In genomic region chr15:73753250-73754130, GRCh38 we compare ENCODE assay signal across 11 cellular contexts. TPM values are rescaled to one million over a fixed set of nuclear protein-coding genes. Genes with fewer than 3 reads are reported as not detected.
DNase-seq lines count a peak whose midpoint lies in the region; ATAC-seq and TF ChIP-seq lines count a peak whose summit lies in the region.
"Had no signal": no experiment of that assay in that cellular context is flagged by ENCODE, and none has a peak within 500 bp of the region (broad histone marks: within the 10 kb centered on the region; RNA-seq: fewer than 3 reads in every experiment).

A gene with protein sequence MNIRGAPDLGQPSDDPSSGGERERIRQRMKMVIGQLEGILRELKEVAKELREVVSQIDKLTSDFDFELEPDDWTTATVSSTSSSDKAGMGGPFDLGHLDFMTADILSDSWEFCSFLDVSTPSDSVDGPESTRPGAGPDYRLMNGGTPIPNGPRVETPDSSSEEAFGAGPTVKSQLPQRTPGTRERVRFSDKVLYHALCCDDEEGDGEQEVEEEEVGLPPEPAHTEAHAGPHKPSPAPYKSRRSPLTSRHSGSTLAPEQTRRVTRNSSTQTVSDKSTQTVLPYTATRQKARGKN (minus strand): TSS chr15:73753351. CDS start chr15:73751130, 2,221 bp downstream.

- H3K27me3 ChIP-seq in PC-3 (ENCODE audit: low read length) (peaks cover 60% of the 10 kb centered on the region), fibroblast of lung (ENCODE audit: control insufficient read depth, insufficient read depth, low read length) (peaks cover 20% of the 10 kb centered on the region), mucosa of rectum (ENCODE audit: control insufficient read depth in 2 of 2, insufficient read depth in 2 of 2, low read length in 2 of 2) (peaks cover 10 to 34% of the 10 kb centered on the region in 2 donors)

- H3K27ac Mint-ChIP-seq in natural killer cell: no peak within 1 kb of the TSS
- H3K27ac Mint-ChIP-seq: activated naive CD8-positive, alpha-beta T cell treated with anti-CD3 and anti-CD28 coated beads, Interleukin-2, amount 10 ng/mL, durations not matched to agents 7 days and 5 days; IgD-negative memory B cell had no signal

- BruUV-seq in PC-3 (replicated peaks; lab: Mats Ljungman, UMichigan): no TSS peak

- no peaks in the 10 kb centered on the region for H3K9me2 ChIP-seq in PC-3 (replicated peaks; ENCODE audit: low read length)

- TF ChIP-seq CTCF in PC-3 (conservative IDR thresholded peaks at IDR 0.05; ENCODE audit: low read depth, low read length) (no peak), fibroblast of lung (conservative IDR thresholded peaks at IDR 0.05 in 1 of 2, IDR thresholded peaks at IDR 0.05 in 1 of 2; ENCODE audit: low read depth in 1 of 2, low read length in 2 of 2) (no peak), natural killer cell (IDR thresholded peaks at IDR 0.05) (no peak)

- H3K9ac ChIP-seq in PC-3 (ENCODE audit: low read length) (no peak within 1 kb of the TSS), fibroblast of lung (ENCODE audit: insufficient read depth, low read length) (no peak within 1 kb of the TSS), mucosa of rectum (ENCODE audit: low read depth in 1 of 2, low read length in 2 of 2) (peak within 1 kb of the TSS in 1 of 2 donors; percentile 16)

- no peaks in the 10 kb centered on the region for H3K4me1 ChIP-seq in PC-3 (ENCODE audit: insufficient read depth, low read length)
- H3K4me1 ChIP-seq in fibroblast of lung (ENCODE audit: control insufficient read depth, extremely low read depth, insufficient read depth, low read length): no peaks in the 10 kb centered on the region
- no peaks in the 10 kb centered on the region for H3K4me1 ChIP-seq in mucosa of rectum (ENCODE audit: control insufficient read depth in 2 of 2, insufficient read depth in 2 of 2, low read length in 2 of 2)

- peak within 1 kb of the TSS; percentile 17; the same call in 1 of the 2 replicates for H3K4me2 ChIP-seq in PC-3 (ENCODE audit: low read length)
- peak within 1 kb of the TSS; percentile 13 for H3K4me2 ChIP-seq in fibroblast of lung (ENCODE audit: extremely low read depth, insufficient read depth, low read length)

- H3K4me3 ChIP-seq in PC-3 (ENCODE audit: low read length): peak within 1 kb of the TSS; percentile 30; the same call in 1 of the 2 replicates
- H3K4me3 ChIP-seq in fibroblast of lung (replicated peaks in 1 of 4; ENCODE audit: control extremely low read depth in 1 of 4, insufficient read depth in 1 of 4, low read depth in 3 of 4, low read length in 4 of 4): peak within 1 kb of the TSS in 1 of 4 experiments; percentile 49
- H3K4me3 ChIP-seq in mucosa of rectum (ENCODE audit: low read length in 2 of 2): peak within 1 kb of the TSS; percentile 22 to 48

- H3K36me3 Mint-ChIP-seq in natural killer cell: no peaks in the 10 kb centered on the region
- H3K36me3 Mint-ChIP-seq: activated naive CD8-positive, alpha-beta T cell treated with anti-CD3 and anti-CD28 coated beads, Interleukin-2, amount 10 ng/mL, durations not matched to agents 7 days and 5 days; IgD-negative memory B cell had no signal

- H3K36me3 ChIP-seq in PC-3 (ENCODE audit: low read depth, low read length) (no peaks in the 10 kb centered on the region), fibroblast of lung (ENCODE audit: control insufficient read depth, insufficient read depth, low read length) (no peaks in the 10 kb centered on the region), mucosa of rectum (ENCODE audit: control insufficient read depth in 2 of 2, insufficient read depth in 2 of 2, low read length in 2 of 2) (no peaks in the 10 kb centered on the region)

- intact Hi-C loops in PC-3 (cut with micrococcal nuclease) (no loop called here), natural killer cell (cut with micrococcal nuclease) (no loop called here)

- H3K4me3 Mint-ChIP-seq in natural killer cell: no peak within 1 kb of the TSS
- H3K4me3 Mint-ChIP-seq: activated naive CD8-positive, alpha-beta T cell treated with anti-CD3 and anti-CD28 coated beads, Interleukin-2, amount 10 ng/mL, durations not matched to agents 7 days and 5 days had no signal

- H3K79me2 ChIP-seq in PC-3 (ENCODE audit: low read length) (no peaks in the 10 kb centered on the region), fibroblast of lung (ENCODE audit: control insufficient read depth, insufficient read depth, low read length) (no peaks in the 10 kb centered on the region)

- no peaks in the 10 kb centered on the region for H3F3A ChIP-seq in PC-3 (ENCODE audit: low read length, unreplicated experiment)

- no peak for TF ChIP-seq POLR2A in erythroblast (IDR thresholded peaks at IDR 0.05; ENCODE audit: low read length)

- H3K9me3 Mint-ChIP-seq in natural killer cell: no peaks in the 10 kb centered on the region
- H3K9me3 Mint-ChIP-seq: activated naive CD8-positive, alpha-beta T cell treated with anti-CD3 and anti-CD28 coated beads, Interleukin-2, amount 10 ng/mL, durations not matched to agents 7 days and 5 days had no signal

- ATAC-seq in PC-3 (no peak), GM21529 (IDR thresholded peaks at IDR 0.05; ENCODE audit: unreplicated experiment) (no peak), natural killer cell (no peak), HG03520 (IDR thresholded peaks at IDR 0.05; ENCODE audit: unreplicated experiment) (no peak)

- H4K20me1 ChIP-seq in PC-3 (ENCODE audit: low read length) (no peaks in the 10 kb centered on the region), fibroblast of lung (ENCODE audit: control insufficient read depth, extremely low read depth, insufficient read depth, low read length) (no peaks in the 10 kb centered on the region)

- DNase-seq in 8988T (peak; percentile 85), PC-3 (no peak), fibroblast of lung (ENCODE audit: low read depth in 2 of 2) (peak; percentile 22 to 54), erythroblast (lab: John Stamatoyannopoulos, UW) (no peak), natural killer cell (no peak)
- DNase-seq: activated naive CD8-positive, alpha-beta T cell treated with anti-CD3 and anti-CD28 coated beads, Interleukin-2, amount 10 ng/mL, durations not matched to agents 7 days and 5 days; DND-41 had no signal

- CTCF ChIA-PET in PC-3 (lab: Charles Lee): no interaction called here

- H3K27me3 Mint-ChIP-seq in natural killer cell (ENCODE audit: low read depth in 2 of 2): peaks cover 48 to 52% of the 10 kb centered on the region in 2 donors

- H3K9me3 ChIP-seq in PC-3 (ENCODE audit: low read length) (no peaks in the 10 kb centered on the region), fibroblast of lung (ENCODE audit: control insufficient read depth, insufficient read depth, low read depth, low read length) (no peaks in the 10 kb centered on the region), mucosa of rectum (ENCODE audit: control insufficient read depth in 2 of 2, low read length in 2 of 2) (no peaks in the 10 kb centered on the region)

- H3K27ac ChIP-seq in PC-3 (ENCODE audit: low read length): no peak within 1 kb of the TSS
- no peak within 1 kb of the TSS for H3K27ac ChIP-seq in fibroblast of lung (ENCODE audit: insufficient read depth, low read length)
- H3K27ac ChIP-seq in mucosa of rectum (ENCODE audit: low read depth in 2 of 2, low read length in 2 of 2): no peak within 1 kb of the TSS

- no peaks in the 10 kb centered on the region for H3K4me1 Mint-ChIP-seq in natural killer cell

- POLR2A ChIA-PET in PC-3 (lab: Charles Lee; ENCODE audit: unreplicated experiment): no interaction called here

- H2AFZ ChIP-seq in PC-3 (ENCODE audit: low read length): no peak within 1 kb of the TSS
- no peak within 1 kb of the TSS for H2AFZ ChIP-seq in fibroblast of lung (ENCODE audit: low read length)

RNA-seq across cellular contexts. Expression of the gene that starts here (rescaled TPM):
- total RNA-seq in PC-3 (2014; rRNA removed) (not detected in 2 replicates), fibroblast of lung (1.2 and 1.3 TPM in 2 replicates), natural killer cell (not detected)
- polyA plus RNA-seq in fibroblast of lung: 0.37 and 0.51 TPM in 2 replicates
- polyA plus RNA-seq in fibroblast of lung (2012): 0.65 and 0.74 TPM in 2 replicates
- 0.74 TPM in 1 of 2 replicates, not detected in the other for polyA minus RNA-seq in fibroblast of lung (ENCODE audit: low replicate concordance)
- total RNA-seq: activated naive CD8-positive, alpha-beta T cell treated with anti-CD3 and anti-CD28 coated beads, Interleukin-2, amount 10 ng/mL, durations not matched to agents 7 days and 5 days had no signal
- polyA plus RNA-seq: IgD-negative memory B cell had no signal

Comparison
In these comparisons a context has a peak if more than half of its experiments do, and no peak if none do; other contexts are left out.
1. DNase-seq: peak in 8988T (single experiment) and fibroblast of lung (2 of 2); none in PC-3 (single experiment), erythroblast (0 of 2) and natural killer cell (single experiment).